12 cellular contexts compared by ENCODE assay signal in genomic region chr5:154794525-154795234, GRCh38. TPM values are rescaled to one million over a fixed set of nuclear protein-coding genes. Genes with fewer than 3 reads are reported as not detected.
DNase-seq lines count a peak whose midpoint lies in the region; ATAC-seq, FAIRE-seq and TF ChIP-seq lines count a peak whose summit lies in the region.
"Had no signal": no experiment of that assay in that cellular context is flagged by ENCODE, and none has a peak within 500 bp of the region (broad histone marks: within the 10 kb centered on the region; RNA-seq: fewer than 3 reads in every experiment).

No MANE protein-coding gene starts in this region.

- peaks cover 39 to 72% of the 10 kb centered on the region in 2 donors for H3K36me3 ChIP-seq in ascending aorta
- H3K36me3 ChIP-seq in small intestine (ENCODE audit: control insufficient read depth in 2 of 2, insufficient read depth in 2 of 2, low read length in 2 of 2), result peaks cover 10 to 18% of the 10 kb centered on the region in 2 donors

- H3K9me3 ChIP-seq in ascending aorta (no peaks in the 10 kb centered on the region), small intestine (ENCODE audit: control insufficient read depth, low read depth) (no peaks in the 10 kb centered on the region)
- H3K9me3 ChIP-seq: thyroid gland had no signal

- FAIRE-seq in small intestine (lab: Jason Lieb, UNC), result no peak

- H3K4me1 ChIP-seq in ascending aorta, result no peaks in the 10 kb centered on the region
- no peaks in the 10 kb centered on the region for H3K4me1 ChIP-seq in small intestine (ENCODE audit: control insufficient read depth in 2 of 2, insufficient read depth in 1 of 2, low read depth in 1 of 2, low read length in 1 of 2)

- TF ChIP-seq CTCF in ascending aorta (IDR thresholded peaks at IDR 0.05), result no peak

- ATAC-seq in activated T-cell treated with anti-CD3 and anti-CD28 coated beads, Interleukin-2, amount 50 U/mL, for 72 hours (replicated peaks in 1 of 2), result no peak
- ATAC-seq in activated T-cell treated with anti-CD3 and anti-CD28 coated beads, Interleukin-2, amount 50 U/mL, for 4 hours, result no peak

- no peak for DNase-seq in activated T-cell treated with anti-CD3 and anti-CD28 coated beads, Interleukin-2, amount 50 U/mL, for 72 hours
- no peak for DNase-seq in activated T-cell treated with anti-CD3 and anti-CD28 coated beads, Interleukin-2, amount 50 U/mL, for 4 hours
- DNase-seq in ascending aorta (ENCODE audit: low spot score in 2 of 2), result no peak
- peak; percentile 38 for DNase-seq in hepatic stellate cell (ENCODE audit: low spot score)
- DNase-seq in small intestine, result peak; percentile 41
- no peak for DNase-seq in NCI-H2227 treated with DMSO at 0.1 percent for 48 hours (lab: John Stamatoyannopoulos, UW)
- DNase-seq in SHP77 treated with DMSO at 0.1 percent for 48 hours (lab: John Stamatoyannopoulos, UW), result no peak
- DNase-seq in DMS53 treated with DMSO at 0.1 percent for 48 hours (lab: John Stamatoyannopoulos, UW; ENCODE audit: unreplicated experiment), result no peak
- DNase-seq: activated CD4-positive, alpha-beta T cell treated with anti-CD3 and anti-CD28 coated beads, Interleukin-2, amount 10 ng/mL, durations not matched to agents 7 days and 5 days; effector CD4-positive, alpha-beta T cell; NCI-H1930; thyroid gland had no signal

- H3K4me3 Mint-ChIP-seq in activated T-cell treated with anti-CD3 and anti-CD28 coated beads, Interleukin-2, amount 50 U/mL, for 72 hours, result no peak overlapping the region
- H3K4me3 Mint-ChIP-seq in activated T-cell treated with anti-CD3 and anti-CD28 coated beads, Interleukin-2, amount 50 U/mL, for 4 hours, result no peak overlapping the region
- H3K4me3 Mint-ChIP-seq: activated CD4-positive, alpha-beta T cell treated with anti-CD3 and anti-CD28 coated beads, Interleukin-2, amount 10 ng/mL, durations not matched to agents 7 days and 5 days had no signal

- peaks cover 8 to 37% of the 10 kb centered on the region in 2 donors for H3K36me3 Mint-ChIP-seq in activated T-cell treated with anti-CD3 and anti-CD28 coated beads, Interleukin-2, amount 50 U/mL, for 72 hours (ENCODE audit: insufficient read depth in 2 of 2)
- peaks cover 51% of the 10 kb centered on the region for H3K36me3 Mint-ChIP-seq in activated T-cell treated with anti-CD3 and anti-CD28 coated beads, Interleukin-2, amount 50 U/mL, for 4 hours (ENCODE audit: insufficient read depth)

- intact Hi-C loops in ascending aorta (cut with DNase I), result loop anchor here (5.0 kb wide), 1 partner anchor 142 kb away; no protein-coding TSS in a partner anchor

- H3K27ac Mint-ChIP-seq in activated T-cell treated with anti-CD3 and anti-CD28 coated beads, Interleukin-2, amount 50 U/mL, for 72 hours, result peak overlapping the region; percentile 12
- H3K27ac Mint-ChIP-seq: activated CD4-positive, alpha-beta T cell treated with anti-CD3 and anti-CD28 coated beads, Interleukin-2, amount 10 ng/mL, durations not matched to agents 7 days and 5 days had no signal

- peak overlapping the region; percentile 1 to 26 for H3K27ac ChIP-seq in ascending aorta
- no peak overlapping the region for H3K27ac ChIP-seq in small intestine (ENCODE audit: low read depth in 1 of 2, low read length in 1 of 2)

- WGBS in small intestine, 3 donors, result 58 to 64% (median 63%) methylated on average over 7 of the region's 7 CpGs

- H3K4me3 ChIP-seq in ascending aorta (no peak overlapping the region), small intestine (ENCODE audit: low read depth in 1 of 2, low read length in 2 of 2) (no peak overlapping the region)
- H3K4me3 ChIP-seq: thyroid gland had no signal

- H3K4me1 Mint-ChIP-seq in activated T-cell treated with anti-CD3 and anti-CD28 coated beads, Interleukin-2, amount 50 U/mL, for 72 hours (ENCODE audit: low read depth), result peaks cover 6% of the 10 kb centered on the region
- peaks cover 2% of the 10 kb centered on the region for H3K4me1 Mint-ChIP-seq in activated T-cell treated with anti-CD3 and anti-CD28 coated beads, Interleukin-2, amount 50 U/mL, for 4 hours (ENCODE audit: low read depth)

- H3K27me3 ChIP-seq in ascending aorta (no peaks in the 10 kb centered on the region), small intestine (ENCODE audit: control insufficient read depth in 2 of 2, insufficient read depth in 2 of 2, low read length in 2 of 2) (no peaks in the 10 kb centered on the region)
- H3K27me3 ChIP-seq: thyroid gland had no signal

- no peaks in the 10 kb centered on the region for H3K9me3 Mint-ChIP-seq in activated T-cell treated with anti-CD3 and anti-CD28 coated beads, Interleukin-2, amount 50 U/mL, for 72 hours
- no peaks in the 10 kb centered on the region for H3K9me3 Mint-ChIP-seq in activated T-cell treated with anti-CD3 and anti-CD28 coated beads, Interleukin-2, amount 50 U/mL, for 4 hours
- H3K9me3 Mint-ChIP-seq: activated CD4-positive, alpha-beta T cell treated with anti-CD3 and anti-CD28 coated beads, Interleukin-2, amount 10 ng/mL, durations not matched to agents 7 days and 5 days had no signal

- no peaks in the 10 kb centered on the region for H3K27me3 Mint-ChIP-seq in activated T-cell treated with anti-CD3 and anti-CD28 coated beads, Interleukin-2, amount 50 U/mL, for 72 hours (ENCODE audit: low read depth)
- H3K27me3 Mint-ChIP-seq in activated T-cell treated with anti-CD3 and anti-CD28 coated beads, Interleukin-2, amount 50 U/mL, for 4 hours (ENCODE audit: low read depth), result no peaks in the 10 kb centered on the region
- H3K27me3 Mint-ChIP-seq: activated CD4-positive, alpha-beta T cell treated with anti-CD3 and anti-CD28 coated beads, Interleukin-2, amount 10 ng/mL, durations not matched to agents 7 days and 5 days had no signal

RNA-seq across cellular contexts. Expression of gene LARP1, which starts 39.5 kb away (rescaled TPM):
- 100 to 1,000 TPM; 248 to 266 TPM for total RNA-seq in activated T-cell treated with anti-CD3 and anti-CD28 coated beads, Interleukin-2, amount 50 U/mL, for 72 hours
- total RNA-seq in activated T-cell treated with anti-CD3 and anti-CD28 coated beads, Interleukin-2, amount 50 U/mL, for 4 hours, result 100 to 1,000 TPM; 412 to 443 (median 432) TPM
- total RNA-seq in ascending aorta, result 105 TPM
- polyA plus RNA-seq in small intestine, result 10 to 100 TPM; 16.8 to 63.2 (median 22.8) TPM

RNA-seq across cellular contexts. Expression of gene FAXDC2, which starts 55.7 kb away (rescaled TPM):
- under 1 TPM in 1 of 2 donors, not detected in 1; 0.43 TPM for total RNA-seq in activated T-cell treated with anti-CD3 and anti-CD28 coated beads, Interleukin-2, amount 50 U/mL, for 72 hours
- total RNA-seq in activated T-cell treated with anti-CD3 and anti-CD28 coated beads, Interleukin-2, amount 50 U/mL, for 4 hours, result under 1 TPM in 1 of 3 donors, not detected in 2; 0.40 TPM
- 25.3 TPM for total RNA-seq in ascending aorta
- polyA plus RNA-seq in small intestine, result 10 to 100 TPM; 10.8 to 17.0 (median 13.2) TPM
- total RNA-seq: activated CD4-positive, alpha-beta T cell treated with anti-CD3 and anti-CD28 coated beads, Interleukin-2, amount 10 ng/mL, durations not matched to agents 7 days and 5 days had no signal

Comparison
In these comparisons a context has a peak if more than half of its experiments do, and no peak if none do; other contexts are left out.
1. DNase-seq: peak in hepatic stellate cell (single experiment) and small intestine (single experiment); none in activated T-cell treated with anti-CD3 and anti-CD28 coated beads, Interleukin-2, amount 50 U/mL, for 72 hours (0 of 2), activated T-cell treated with anti-CD3 and anti-CD28 coated beads, Interleukin-2, amount 50 U/mL, for 4 hours (single experiment), ascending aorta (0 of 2), NCI-H2227 treated with DMSO at 0.1 percent for 48 hours (single experiment), SHP77 treated with DMSO at 0.1 percent for 48 hours (single experiment) and DMS53 treated with DMSO at 0.1 percent for 48 hours (single experiment).
2. H3K27ac ChIP-seq: peak in ascending aorta (2 of 2); none in small intestine (0 of 2).
3. RNA of gene FAXDC2, which starts 55.7 kb away (total RNA-seq): 25.3 TPM in ascending aorta (single experiment); 0.43 TPM in activated T-cell treated with anti-CD3 and anti-CD28 coated beads, Interleukin-2, amount 50 U/mL, for 72 hours and 0.40 TPM in activated T-cell treated with anti-CD3 and anti-CD28 coated beads, Interleukin-2, amount 50 U/mL, for 4 hours; every median in the first group is over 10 times any median in the second.